8 cellular contexts compared by ENCODE assay signal in the genomic region with DNA sequence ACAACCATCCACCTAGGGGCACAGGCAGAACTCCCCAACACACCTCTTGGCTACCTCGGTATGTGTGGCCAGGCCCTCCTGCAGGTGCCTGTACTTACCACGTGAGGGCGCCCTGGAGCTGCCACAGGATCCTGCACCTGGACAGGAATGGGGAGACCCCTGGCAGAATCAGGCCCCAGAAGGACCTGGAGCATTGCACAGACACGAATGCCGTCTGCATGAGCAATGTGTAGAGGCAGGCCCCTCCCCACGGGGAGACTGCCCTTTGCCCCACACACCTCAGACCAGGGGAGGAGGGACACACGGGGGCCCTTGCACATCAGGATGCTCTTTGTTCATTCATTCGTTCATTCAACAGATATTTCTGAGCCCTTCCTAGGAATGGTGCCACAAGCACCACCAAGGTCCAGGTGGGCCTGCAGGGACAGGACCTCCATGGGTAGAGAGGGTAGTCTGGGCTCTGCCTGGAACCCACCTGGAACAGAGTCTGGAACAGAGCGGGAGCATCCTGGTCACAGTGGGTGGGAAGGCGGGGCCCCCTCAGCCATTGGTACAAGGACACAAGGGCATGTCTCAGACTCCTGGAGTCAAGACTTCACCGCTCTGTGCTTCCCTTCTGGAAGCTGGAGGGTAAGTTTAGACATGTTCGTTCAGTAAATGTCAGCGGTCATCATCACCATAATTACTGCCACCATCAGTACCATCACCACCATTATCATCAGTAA. TPM values are rescaled to one million over a fixed set of nuclear protein-coding genes. Genes with fewer than 3 reads are reported as not detected.
DNase-seq lines count a peak whose midpoint lies in the region; ATAC-seq, FAIRE-seq and TF ChIP-seq lines count a peak whose summit lies in the region.

No MANE protein-coding gene starts in this region.

- H3K27ac Mint-ChIP-seq in stimulated activated naive CD8-positive, alpha-beta T cell treated with anti-CD3 and anti-CD28 coated beads, Interleukin-15, amount 100 ng/mL, for 72 hours, result no peak overlapping the region

- no peak overlapping the region for H3K4me3 ChIP-seq in cardiac fibroblast (replicated peaks in 1 of 2; ENCODE audit: low read depth in 2 of 2, low read length in 2 of 2)

- no peaks in the 10 kb centered on the region for H3K9me3 Mint-ChIP-seq in stimulated activated naive CD8-positive, alpha-beta T cell treated with anti-CD3 and anti-CD28 coated beads, Interleukin-15, amount 100 ng/mL, for 72 hours

- peaks cover 11% of the 10 kb centered on the region for H3K4me1 Mint-ChIP-seq in stimulated activated naive CD8-positive, alpha-beta T cell treated with anti-CD3 and anti-CD28 coated beads, Interleukin-15, amount 100 ng/mL, for 72 hours

- H3K4me3 Mint-ChIP-seq in stimulated activated naive CD8-positive, alpha-beta T cell treated with anti-CD3 and anti-CD28 coated beads, Interleukin-15, amount 100 ng/mL, for 72 hours, result no peak overlapping the region

- FAIRE-seq in HTR-8/SVneo (lab: Jason Lieb, UNC), result peak; percentile 99

- peaks cover 48% of the 10 kb centered on the region for H3K27me3 Mint-ChIP-seq in stimulated activated naive CD8-positive, alpha-beta T cell treated with anti-CD3 and anti-CD28 coated beads, Interleukin-15, amount 100 ng/mL, for 72 hours

- peak; percentile 82 for DNase-seq in D341Med (ENCODE audit: low spot score)
- peak; percentile 82 for DNase-seq in HTR-8/SVneo (ENCODE audit: insufficient read length, low spot score)
- DNase-seq in UCSD-AML1 (lab: John Stamatoyannopoulos, UW; ENCODE audit: unreplicated experiment), result peak; percentile 45
- peak; percentile 32 to 38 for DNase-seq in cardiac fibroblast (ENCODE audit: low read depth in 2 of 2)
- DNase-seq in medulla oblongata (ENCODE audit: extremely low spot score), result peak; percentile 15
- peak; percentile 59 to 64 for DNase-seq in stimulated activated naive CD8-positive, alpha-beta T cell treated with anti-CD3 and anti-CD28 coated beads, Interleukin-15, amount 100 ng/mL, for 72 hours
- DNase-seq in omental fat pad (ENCODE audit: low spot score), result no peak
- no peak for DNase-seq in NCI-H187 treated with DMSO at 0.1 percent for 48 hours (lab: John Stamatoyannopoulos, UW)

- peak; percentile 93 for TF ChIP-seq CTCF in cardiac fibroblast (IDR thresholded peaks at IDR 0.05; ENCODE audit: low read depth, low read length)
- TF ChIP-seq CTCF in omental fat pad (IDR thresholded peaks at IDR 0.05), result no peak

- ATAC-seq in stimulated activated naive CD8-positive, alpha-beta T cell treated with anti-CD3 and anti-CD28 coated beads, Interleukin-15, amount 100 ng/mL, for 72 hours, result peak; percentile 68
- ATAC-seq in omental fat pad (ENCODE audit: low FRiP score), result no peak

RNA-seq across cellular contexts. Expression of gene YTHDF1, which starts 32.3 kb away (rescaled TPM):
- 10 to 100 TPM; 21.2 to 49.6 (median 25.8) TPM for total RNA-seq in omental fat pad

RNA-seq across cellular contexts. Expression of gene BIRC7, which starts 52.1 kb away (rescaled TPM):
- 1 to 10 TPM in 1 of 4 donors, under 1 TPM in 1, not detected in 2; 0.48 to 3.0 TPM for total RNA-seq in omental fat pad

Comparison
In these comparisons a context has a peak if more than half of its experiments do, and no peak if none do; other contexts are left out.
1. DNase-seq: peak in D341Med (single experiment), HTR-8/SVneo (single experiment), UCSD-AML1 (single experiment), cardiac fibroblast (2 of 2), medulla oblongata (single experiment) and stimulated activated naive CD8-positive, alpha-beta T cell treated with anti-CD3 and anti-CD28 coated beads, Interleukin-15, amount 100 ng/mL, for 72 hours (2 of 2); none in omental fat pad (single experiment) and NCI-H187 treated with DMSO at 0.1 percent for 48 hours (single experiment).